1 cellular context compared by ENCODE assay signal in the genomic region with DNA sequence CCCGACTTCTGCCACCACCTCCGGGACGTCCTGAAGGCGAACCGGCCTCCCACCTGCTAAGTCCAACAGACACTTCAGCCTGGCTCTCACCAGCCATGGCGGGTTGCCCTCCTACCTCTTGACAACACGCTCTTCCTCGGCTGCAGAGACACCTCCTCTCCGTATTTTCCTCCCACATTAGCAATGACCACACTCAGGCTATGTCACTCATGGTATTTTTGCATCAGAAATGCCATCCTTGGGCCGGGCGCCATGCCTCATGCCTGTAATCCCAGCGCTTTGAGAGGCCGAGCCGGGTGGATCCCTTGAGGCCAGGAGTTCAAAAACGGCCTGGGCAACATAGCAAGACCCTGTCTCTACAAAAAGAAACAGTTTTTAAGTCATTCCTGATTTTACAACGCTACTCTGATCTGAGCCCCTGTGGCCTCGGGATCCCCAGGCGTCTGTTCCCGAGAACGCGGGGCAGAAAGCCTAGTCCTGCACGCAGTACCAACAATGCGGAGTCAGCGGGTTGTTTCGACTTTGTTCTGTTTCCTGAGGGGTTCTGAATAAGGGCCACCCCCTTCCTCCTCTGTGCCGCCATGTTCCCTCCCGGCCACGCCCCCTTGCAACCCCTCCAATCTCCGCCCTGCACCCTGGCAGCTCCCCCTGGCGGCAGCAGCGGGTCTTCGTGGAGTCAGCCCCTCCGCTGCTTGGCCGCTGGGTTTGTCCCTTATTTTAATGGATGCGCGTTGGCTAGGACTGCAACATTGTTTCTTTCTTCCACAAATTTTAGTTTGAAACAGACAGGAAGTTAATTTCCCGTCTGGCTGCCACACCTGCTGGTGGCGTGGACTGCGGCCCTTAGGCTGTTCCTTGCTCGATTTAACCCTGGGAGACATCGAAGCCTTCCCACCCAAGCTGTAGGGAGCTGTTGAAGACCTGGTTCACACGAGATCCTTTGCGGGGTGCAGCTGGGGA.
A peak's percentile ranks its signal among the peaks of the same experiment; 100 is the strongest.
TF ChIP-seq lines count a peak whose summit lies in the region.

No MANE protein-coding gene starts in this region.

TF ChIP-seq in HepG2, 621 proteins besides CTCF, POLR2A, EP300 and RAD21 (continued from another document):
- peak; percentile 34; the same call in 1 of the 2 replicates for TF ChIP-seq ZMYM3 (CRISPR knock-in tag; IDR thresholded peaks at IDR 0.05)
- TF ChIP-seq ZNF619 (CRISPR knock-in tag; IDR thresholded peaks at IDR 0.05) = no peak
- TF ChIP-seq ZBTB38 (CRISPR knock-in tag; IDR thresholded peaks at IDR 0.05) = peak; percentile 85
- peak; percentile 65; the same call in 1 of the 2 replicates for TF ChIP-seq KMT2B (CRISPR knock-in tag; IDR thresholded peaks at IDR 0.05)
- no peak for TF ChIP-seq SIX1 (CRISPR knock-in tag; IDR thresholded peaks at IDR 0.05; ENCODE audit: borderline replicate concordance)
- no peak for TF ChIP-seq ZNF562 (CRISPR knock-in tag; IDR thresholded peaks at IDR 0.05; ENCODE audit: borderline replicate concordance)
